ENCODE assay signal across 14 cellular contexts in the genomic region with DNA sequence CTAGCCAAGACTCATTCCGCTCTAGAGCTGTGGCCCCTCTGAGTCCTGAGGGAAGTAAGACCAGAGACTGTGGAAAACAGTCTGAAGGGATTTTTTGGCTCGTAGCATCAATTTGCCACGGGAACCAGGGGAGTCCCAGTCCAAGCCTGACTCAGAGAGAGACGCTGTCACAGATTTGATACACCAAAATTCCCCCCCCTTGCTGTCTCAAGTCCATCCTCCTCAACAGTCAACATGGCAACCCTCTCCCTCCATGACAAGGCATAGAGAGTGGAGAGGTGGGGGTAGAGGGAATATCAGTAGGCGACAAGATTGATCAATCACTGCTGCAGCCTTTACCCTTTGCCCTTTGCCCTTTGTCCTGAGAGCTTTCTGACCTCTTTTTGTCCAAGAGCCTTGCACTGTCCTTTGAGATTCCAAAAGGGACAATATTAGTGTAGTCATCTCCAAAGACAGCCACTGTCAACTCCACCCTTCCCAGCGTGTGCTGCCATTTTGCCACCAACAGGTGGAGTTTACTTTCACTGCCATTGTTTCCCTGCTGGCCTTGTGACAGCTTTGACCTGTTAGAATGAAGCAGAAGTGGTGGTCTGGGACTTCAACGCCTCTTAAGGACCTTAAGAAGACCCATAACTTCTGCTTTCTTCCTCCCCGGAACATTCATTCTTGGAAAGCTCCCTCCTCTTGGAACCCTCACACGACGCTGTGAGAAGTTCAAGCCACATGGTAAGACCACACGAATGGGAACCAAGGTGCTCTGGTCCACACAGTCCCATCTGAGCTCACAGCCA. TPM values are rescaled to one million over a fixed set of nuclear protein-coding genes. Genes with fewer than 3 reads are reported as not detected.
DNase-seq lines count a peak whose midpoint lies in the region; ATAC-seq, FAIRE-seq and TF ChIP-seq lines count a peak whose summit lies in the region.
"Had no signal": no experiment of that assay in that cellular context is flagged by ENCODE, and none has a peak within 500 bp of the region (broad histone marks: within the 10 kb centered on the region; RNA-seq: fewer than 3 reads in every experiment).

No MANE protein-coding gene starts in this region.

- no peak overlapping the region for H2BK15ac ChIP-seq in H9 (ENCODE audit: low read depth, low read length)

- H3K4me1 Mint-ChIP-seq in H9 (peaks cover 25 to 29% of the 10 kb centered on the region in 2 experiments), nephron progenitor cell (peaks cover 54% of the 10 kb centered on the region)

- no peak overlapping the region for H3K4me2 ChIP-seq in H9 (ENCODE audit: insufficient read depth, insufficient read length, low read length)
- H3K4me2 ChIP-seq in GM12878 (ENCODE audit: control insufficient read depth, insufficient read depth), result peak overlapping the region; percentile 40

- H3K27ac Mint-ChIP-seq in H9 (no peak overlapping the region), nephron progenitor cell (no peak overlapping the region)

- H4K20me1 ChIP-seq in H9 (ENCODE audit: control insufficient read depth, insufficient read depth, insufficient read length) (no peaks in the 10 kb centered on the region), GM12878 (ENCODE audit: control insufficient read depth, insufficient read depth) (no peaks in the 10 kb centered on the region; the same call in none of the 2 replicates)

- H3K4me3 Mint-ChIP-seq in H9 (no peak overlapping the region), nephron progenitor cell (no peak overlapping the region)

- H3K27ac ChIP-seq in H9 (ENCODE audit: insufficient read length, low read depth, low read length), result no peak overlapping the region
- peak overlapping the region; percentile 31; the same call in 1 of the 2 replicates for H3K27ac ChIP-seq in GM12878 (ENCODE audit: control insufficient read depth, insufficient read depth)
- H3K27ac ChIP-seq: uterus had no signal

- no peak for TF ChIP-seq EP300 in GM12878 (IDR thresholded peaks at IDR 0.05; ENCODE audit: borderline replicate concordance in 1 of 2, control insufficient read depth in 1 of 2, low read depth in 2 of 2, low read length in 2 of 2)

- no peak overlapping the region for H3K18ac ChIP-seq in H9 (ENCODE audit: insufficient read length, low read depth, low read length)

- H3K9me3 ChIP-seq in H9 (ENCODE audit: control insufficient read depth, low read depth, low read length), result no peaks in the 10 kb centered on the region
- no peaks in the 10 kb centered on the region for H3K9me3 ChIP-seq in GM12878 (replicated peaks; ENCODE audit: control insufficient read depth, insufficient read depth, low read length)
- H3K9me3 ChIP-seq: uterus had no signal

- H3K27me3 ChIP-seq in H9 (ENCODE audit: insufficient read depth, low read length) (no peaks in the 10 kb centered on the region), GM12878 (replicated peaks in 1 of 2; ENCODE audit: control insufficient read depth in 2 of 2, insufficient read depth in 2 of 2, low read length in 1 of 2) (no peaks in the 10 kb centered on the region)
- H3K27me3 ChIP-seq: uterus had no signal

- no peak overlapping the region for H2BK20ac ChIP-seq in H9 (ENCODE audit: low read depth, low read length, poor library complexity, severe bottlenecking)

- in situ Hi-C loops in GM12878 (cut with MboI), result no loop called here

- TF ChIP-seq POLR2A in GM12878 (IDR thresholded peaks at IDR 0.05; ENCODE audit: low read depth, low read length), result peak; percentile 26; the same call in 1 of the 2 replicates

- H3K9ac ChIP-seq in H9 (ENCODE audit: extremely low read depth, insufficient read length, low read length) (no peak overlapping the region), GM12878 (ENCODE audit: control insufficient read depth, insufficient read depth, low read length) (no peak overlapping the region)

- no TSS peak for BruUV-seq in GM12878 (replicated peaks; lab: Mats Ljungman, UMichigan)

- no peaks in the 10 kb centered on the region for H3K23me2 ChIP-seq in H9 (ENCODE audit: insufficient read length, low read depth, low read length, poor library complexity, severe bottlenecking)

- SMC1A ChIA-PET in GM12878 (lab: Charles Lee; ENCODE audit: uncharacterized antibody, unreplicated experiment), result interaction anchor here (0.7 to 2.8 kb wide), 8 partner anchors 9 to 251 kb away, joined by 3 to 14 read pairs (median 4); partner anchors contain the start of gene CD6

- no peak overlapping the region for H2BK5ac ChIP-seq in H9 (ENCODE audit: insufficient read length, low read length)

- H3K9me3 Mint-ChIP-seq in H9, result no peaks in the 10 kb centered on the region; a peak in 1 of 5 replicates
- no peaks in the 10 kb centered on the region for H3K9me3 Mint-ChIP-seq in nephron progenitor cell

- CTCF ChIA-PET in GM12878 (lab: Yijun Ruan, JAX), result interaction anchor here (0.7 to 2.8 kb wide), 13 partner anchors 9 to 243 kb away, joined by 3 to 20 read pairs (median 4); partner anchors contain the start of genes CD6 and TMEM109

- no peak overlapping the region for H3T11ph ChIP-seq in H9 (ENCODE audit: low read length)

- no peak overlapping the region for H2BK120ac ChIP-seq in H9 (ENCODE audit: low read depth, low read length, poor library complexity, severe bottlenecking)

- POLR2A ChIA-PET in GM12878 (lab: Charles Lee), result no interaction called here

- no peaks in the 10 kb centered on the region for H3K4me1 ChIP-seq in H9 (ENCODE audit: insufficient read depth, low read length)
- peaks cover 20% of the 10 kb centered on the region for H3K4me1 ChIP-seq in GM12878 (ENCODE audit: control insufficient read depth, insufficient read depth, low read length)
- H3K4me1 ChIP-seq: uterus had no signal

- H2AK5ac ChIP-seq in H9 (ENCODE audit: insufficient read length, low read length), result no peak overlapping the region

- H3K56ac ChIP-seq in H9 (ENCODE audit: insufficient read length, low read depth, low read length), result no peak overlapping the region

- DNase-seq in NCI-H748 (lab: John Stamatoyannopoulos, UW; ENCODE audit: unreplicated experiment) (peak; percentile 10), NCI-H748 treated with DMSO at 0.1 percent for 48 hours (lab: John Stamatoyannopoulos, UW) (no peak), H9 (no peak), GM12878 (ENCODE audit: low read depth, low spot score) (no peak), nephron progenitor cell (no peak)
- DNase-seq in activated CD8-positive, alpha-beta memory T cell treated with anti-CD3 and anti-CD28 coated beads, Interleukin-2, amount 50 U/mL, for 48 hours, result no peak
- DNase-seq: ACHN, activated T-cell treated with anti-CD3 and anti-CD28 coated beads for 4 hours, cerebellar nuclear complex, NCI-H2081, uterus had no signal

- H2AFZ ChIP-seq in H9 (ENCODE audit: low read length) (no peak overlapping the region), GM12878 (ENCODE audit: control insufficient read depth, low read depth, low read length) (no peak overlapping the region)

- H3K36me3 Mint-ChIP-seq in H9 (ENCODE audit: insufficient read depth in 1 of 3, low read depth in 3 of 3), result peaks cover 0 to 9% (median 2%) of the 10 kb centered on the region in 3 experiments; a peak in 4 of 7 replicates
- H3K36me3 Mint-ChIP-seq in nephron progenitor cell (ENCODE audit: low read depth), result peaks cover 8% of the 10 kb centered on the region

- H3K23ac ChIP-seq in H9 (ENCODE audit: insufficient read length, low read depth, low read length), result no peak overlapping the region

- H3K36me3 ChIP-seq in GM12878 (ENCODE audit: control insufficient read depth in 2 of 2, insufficient read depth in 2 of 2, low read length in 1 of 2), result peaks cover 25 to 27% of the 10 kb centered on the region in 2 experiments
- H3K36me3 ChIP-seq: uterus had no signal

- H3K14ac ChIP-seq in H9 (ENCODE audit: insufficient read depth, low read length), result no peak overlapping the region

- H3K79me2 ChIP-seq in H9 (ENCODE audit: insufficient read depth, low read length), result no peaks in the 10 kb centered on the region
- H3K79me2 ChIP-seq in GM12878 (ENCODE audit: control insufficient read depth, insufficient read depth, low read length), result peaks cover 44% of the 10 kb centered on the region

- H4K91ac ChIP-seq in H9 (ENCODE audit: insufficient read length, low read depth, low read length), result no peak overlapping the region

- no CpG with 5 or more reads among the region's 11 CpGs for WGBS in H9 (ENCODE audit: extremely low coverage, insufficient read length, low lambda C conversion rate)
- 67% methylated on average over 11 of the region's 11 CpGs for WGBS in GM12878 (ENCODE audit: insufficient coverage, insufficient replicate concordance, low lambda C conversion rate, missing lambda C conversion rate)

- peaks cover 15% of the 10 kb centered on the region for H3K27me3 Mint-ChIP-seq in H9 (ENCODE audit: low read depth)
- peaks cover 29% of the 10 kb centered on the region for H3K27me3 Mint-ChIP-seq in nephron progenitor cell (ENCODE audit: low read depth, poor library complexity)

- RAD21 ChIA-PET in GM12878 (lab: Charles Lee; ENCODE audit: unreplicated experiment), result interaction anchor here (1.0 to 1.8 kb wide), 5 partner anchors 25 to 117 kb away, joined by 3 to 5 read pairs (median 3); no protein-coding TSS in a partner anchor

- no peak overlapping the region for H4K8ac ChIP-seq in H9 (replicated peaks; ENCODE audit: insufficient read length, low read depth, low read length)

- TF ChIP-seq RAD21 in GM12878 (IDR thresholded peaks at IDR 0.05; ENCODE audit: insufficient read depth, low read depth, low read length), result peak; percentile 45

- peak; percentile 76 for ATAC-seq in GM12878
- no peak for ATAC-seq in GM21723 (IDR thresholded peaks at IDR 0.05; ENCODE audit: unreplicated experiment)
- no peak for ATAC-seq in GM19035 (IDR thresholded peaks at IDR 0.05; ENCODE audit: unreplicated experiment)

- no peak overlapping the region for H3K4ac ChIP-seq in H9 (ENCODE audit: low read depth, low read length)

- no peak for FAIRE-seq in GM12878 (lab: Jason Lieb, UNC)
- FAIRE-seq: GM12891 had no signal

- H4K5ac ChIP-seq in H9 (ENCODE audit: insufficient read length, low read depth, low read length), result no peak overlapping the region

- H3K79me1 ChIP-seq in H9 (ENCODE audit: insufficient read depth, low read depth, low read length, poor library complexity, severe bottlenecking), result no peaks in the 10 kb centered on the region

- TF ChIP-seq CTCF in H9 (conservative IDR thresholded peaks at IDR 0.05) (peak; percentile 61), GM12878 (IDR thresholded peaks at IDR 0.05 in 2 of 3, conservative IDR thresholded peaks at IDR 0.05 in 1 of 3; ENCODE audit: control insufficient read depth in 2 of 3, extremely low read depth in 1 of 3, insufficient read depth in 1 of 3, low read depth in 3 of 3, low read length in 3 of 3) (peak in 2 of 3 experiments; percentile 39 to 48; a peak in 4 of 6 replicates), nephron progenitor cell (IDR thresholded peaks at IDR 0.05) (peak; percentile 26)

- intact Hi-C loops in GM12878 (cut with micrococcal nuclease; ENCODE audit: unreplicated experiment), result no loop called here

- no peak overlapping the region for H2BK12ac ChIP-seq in H9 (ENCODE audit: insufficient read length, low read depth, low read length)

- 0 out of 2 replicates have a peak overlapping the region, but pooled peaks have one; percentile 8 for H3K4me3 ChIP-seq in GM12878
- H3K4me3 ChIP-seq: uterus had no signal

RNA-seq across cellular contexts. Expression of gene SLC15A3, which starts 7.3 kb away (rescaled TPM):
- total RNA-seq in H9 (2021) (7.0 and 8.1 TPM in 2 replicates), GM12878 (2014; rRNA removed) (71.3 and 83.5 TPM in 2 replicates), GM12878 (2014; rRNA removed; fragmentation: Illumina TruSeq; extraction: Trizol) (51.5 and 56.3 TPM in 2 replicates), GM12878 (2021) (93.3 and 102 TPM in 2 replicates)
- total RNA-seq in GM12878 (2013; cell fraction: nucleolus; rRNA removed), result 203 and 205 TPM in 2 replicates
- 36.2 TPM for polyA plus RNA-seq in GM12878 (2011; ENCODE audit: low read depth)
- polyA plus RNA-seq in GM12878 (2011; rRNA removed) (18.2 and 44.9 TPM in 2 replicates), GM12878 (2014; fragmentation: Illumina TruSeq; extraction: Trizol) (11.7 and 54.8 TPM in 2 replicates), GM12878 (2014; fragmentation: Nextera tagmentation; extraction: Ambion mirVana) (10 to 100 TPM; 17.7 to 55.4 TPM), GM12878 (2014; rRNA removed) (71.9 and 83.8 TPM in 2 replicates), GM12878 (2016; fragmentation: Nextera tagmentation; extraction: Ambion mirVana) (10 to 100 TPM; 53.4 to 57.7 TPM)
- 55.8 and 65.2 TPM in 2 replicates for polyA plus RNA-seq in GM12878 (2011; cell fraction: cytosol; rRNA removed)
- 80.5 and 92.2 TPM in 2 replicates for polyA plus RNA-seq in GM12878 (2011; cell fraction: nucleus; rRNA removed)
- polyA plus RNA-seq in GM12878 (2012), result 90.2 and 104 TPM in 2 replicates
- polyA minus RNA-seq in GM12878 (2011; rRNA and poly(A)+ RNA removed), result 99.9 and 126 TPM in 2 replicates
- polyA minus RNA-seq in GM12878 (2011; cell fraction: cytosol; rRNA and poly(A)+ RNA removed), result 50.8 and 65.5 TPM in 2 replicates
- polyA minus RNA-seq in GM12878 (2011; cell fraction: nucleus; rRNA and poly(A)+ RNA removed), result 57.2 and 89.6 TPM in 2 replicates

RNA-seq across cellular contexts. Expression of gene TMEM132A, which starts 20.4 kb away (rescaled TPM):
- total RNA-seq in H9 (2021) (84.5 and 95.5 TPM in 2 replicates), GM12878 (2014; rRNA removed) (6.4 and 14.1 TPM in 2 replicates), GM12878 (2014; rRNA removed; fragmentation: Illumina TruSeq; extraction: Trizol) (4.1 and 5.6 TPM in 2 replicates), GM12878 (2021) (16.0 and 25.0 TPM in 2 replicates)
- total RNA-seq in GM12878 (2013; cell fraction: nucleolus; rRNA removed), result 7.0 and 7.3 TPM in 2 replicates
- polyA plus RNA-seq in GM12878 (2011; ENCODE audit: low read depth), result 2.7 TPM
- polyA plus RNA-seq in GM12878 (2011; rRNA removed) (0.56 and 0.78 TPM in 2 replicates), GM12878 (2014; fragmentation: Illumina TruSeq; extraction: Trizol) (1.5 and 1.7 TPM in 2 replicates), GM12878 (2014; fragmentation: Nextera tagmentation; extraction: Ambion mirVana) (under 1 TPM; 0.16 to 0.79 TPM), GM12878 (2014; rRNA removed) (9.9 and 14.6 TPM in 2 replicates), GM12878 (2016; fragmentation: Nextera tagmentation; extraction: Ambion mirVana) (1 to 10 TPM; 3.4 to 5.2 TPM)
- polyA plus RNA-seq in GM12878 (2011; cell fraction: cytosol; rRNA removed), result 0.64 and 1.3 TPM in 2 replicates
- polyA plus RNA-seq in GM12878 (2011; cell fraction: nucleus; rRNA removed), result 16.2 and 17.6 TPM in 2 replicates
- polyA plus RNA-seq in GM12878 (2012), result 4.8 and 9.3 TPM in 2 replicates
- 0.22 and 3.0 TPM in 2 replicates for polyA minus RNA-seq in GM12878 (2011; rRNA and poly(A)+ RNA removed)
- polyA minus RNA-seq in GM12878 (2011; cell fraction: cytosol; rRNA and poly(A)+ RNA removed), result 2.8 and 5.9 TPM in 2 replicates
- polyA minus RNA-seq in GM12878 (2011; cell fraction: nucleus; rRNA and poly(A)+ RNA removed), result 4.1 and 4.7 TPM in 2 replicates

RNA-seq across cellular contexts. Expression of gene CD6, which starts 26.8 kb away (rescaled TPM):
- total RNA-seq in H9 (2021) (not detected in 2 replicates), GM12878 (2014; rRNA removed) (6.4 and 7.3 TPM in 2 replicates), GM12878 (2014; rRNA removed; fragmentation: Illumina TruSeq; extraction: Trizol) (3.1 and 3.3 TPM in 2 replicates), GM12878 (2021) (11.2 and 17.6 TPM in 2 replicates)
- total RNA-seq in GM12878 (2013; cell fraction: nucleolus; rRNA removed), result 0.61 and 2.5 TPM in 2 replicates
- polyA plus RNA-seq in GM12878 (2011; ENCODE audit: low read depth), result 0.34 TPM
- polyA plus RNA-seq in GM12878 (2011; rRNA removed) (0.37 and 0.45 TPM in 2 replicates), GM12878 (2014; fragmentation: Illumina TruSeq; extraction: Trizol) (5.1 and 6.6 TPM in 2 replicates), GM12878 (2014; fragmentation: Nextera tagmentation; extraction: Ambion mirVana) (1 to 10 TPM in 1 of 2 experiments, under 1 TPM in 1; 0.93 to 1.8 TPM), GM12878 (2014; rRNA removed) (5.9 and 6.8 TPM in 2 replicates), GM12878 (2016; fragmentation: Nextera tagmentation; extraction: Ambion mirVana) (1 to 10 TPM; 6.8 to 7.2 TPM)
- polyA plus RNA-seq in GM12878 (2011; cell fraction: cytosol; rRNA removed), result 0.60 and 0.67 TPM in 2 replicates
- polyA plus RNA-seq in GM12878 (2011; cell fraction: nucleus; rRNA removed), result 2.1 and 2.6 TPM in 2 replicates
- polyA plus RNA-seq in GM12878 (2012), result 1.4 and 1.7 TPM in 2 replicates
- 0.15 and 0.41 TPM in 2 replicates for polyA minus RNA-seq in GM12878 (2011; rRNA and poly(A)+ RNA removed)
- polyA minus RNA-seq in GM12878 (2011; cell fraction: cytosol; rRNA and poly(A)+ RNA removed), result 0.40 and 0.73 TPM in 2 replicates
- polyA minus RNA-seq in GM12878 (2011; cell fraction: nucleus; rRNA and poly(A)+ RNA removed), result 0.48 and 0.96 TPM in 2 replicates

RNA-seq across cellular contexts. Expression of gene TMEM109, which starts 30.7 kb away (rescaled TPM):
- total RNA-seq in H9 (2021), result 36.4 and 38.0 TPM in 2 replicates
- 19.0 and 20.8 TPM in 2 replicates for total RNA-seq in GM12878 (2013; cell fraction: nucleolus; rRNA removed)
- total RNA-seq in GM12878 (2014; rRNA removed), result 62.8 and 66.8 TPM in 2 replicates
- 38.3 and 43.3 TPM in 2 replicates for total RNA-seq in GM12878 (2014; rRNA removed; fragmentation: Illumina TruSeq; extraction: Trizol)
- total RNA-seq in GM12878 (2021), result 124 and 128 TPM in 2 replicates
- polyA plus RNA-seq in GM12878 (2011; ENCODE audit: low read depth), result 52.2 TPM
- polyA plus RNA-seq in GM12878 (2011; rRNA removed), result 8.1 and 25.7 TPM in 2 replicates
- polyA plus RNA-seq in GM12878 (2011; cell fraction: cytosol; rRNA removed), result 37.4 and 37.6 TPM in 2 replicates
- 18.8 and 25.3 TPM in 2 replicates for polyA plus RNA-seq in GM12878 (2011; cell fraction: nucleus; rRNA removed)
- 42.7 and 46.8 TPM in 2 replicates for polyA plus RNA-seq in GM12878 (2012)
- 73.9 and 115 TPM in 2 replicates for polyA plus RNA-seq in GM12878 (2014; fragmentation: Illumina TruSeq; extraction: Trizol)
- 10 to 100 TPM; 21.9 to 52.9 TPM for polyA plus RNA-seq in GM12878 (2014; fragmentation: Nextera tagmentation; extraction: Ambion mirVana)
- 104 and 117 TPM in 2 replicates for polyA plus RNA-seq in GM12878 (2014; rRNA removed)
- polyA plus RNA-seq in GM12878 (2016; fragmentation: Nextera tagmentation; extraction: Ambion mirVana), result 100 to 1,000 TPM; 179 to 199 TPM
- polyA minus RNA-seq in GM12878 (2011; rRNA and poly(A)+ RNA removed), result 15.6 and 17.1 TPM in 2 replicates
- 8.0 and 8.4 TPM in 2 replicates for polyA minus RNA-seq in GM12878 (2011; cell fraction: cytosol; rRNA and poly(A)+ RNA removed)
- 4.8 and 7.1 TPM in 2 replicates for polyA minus RNA-seq in GM12878 (2011; cell fraction: nucleus; rRNA and poly(A)+ RNA removed)

RNA-seq across cellular contexts. Expression of gene PRPF19, which starts 38.3 kb away (rescaled TPM):
- total RNA-seq in H9 (2021) (130 and 132 TPM in 2 replicates), GM12878 (2014; rRNA removed) (95.6 and 109 TPM in 2 replicates), GM12878 (2014; rRNA removed; fragmentation: Illumina TruSeq; extraction: Trizol) (48.7 and 53.1 TPM in 2 replicates), GM12878 (2021) (165 and 170 TPM in 2 replicates)
- 51.1 and 62.0 TPM in 2 replicates for total RNA-seq in GM12878 (2013; cell fraction: nucleolus; rRNA removed)
- polyA plus RNA-seq in GM12878 (2011; ENCODE audit: low read depth), result 57.2 TPM
- polyA plus RNA-seq in GM12878 (2011; rRNA removed) (12.9 and 25.6 TPM in 2 replicates), GM12878 (2014; fragmentation: Illumina TruSeq; extraction: Trizol) (109 and 151 TPM in 2 replicates), GM12878 (2014; fragmentation: Nextera tagmentation; extraction: Ambion mirVana) (10 to 100 TPM in 1 of 2 experiments, 1 to 10 TPM in 1; 8.7 to 27.7 TPM), GM12878 (2014; rRNA removed) (74.4 and 88.5 TPM in 2 replicates), GM12878 (2016; fragmentation: Nextera tagmentation; extraction: Ambion mirVana) (10 to 100 TPM; 59.8 to 62.9 TPM)
- 44.9 and 48.1 TPM in 2 replicates for polyA plus RNA-seq in GM12878 (2011; cell fraction: cytosol; rRNA removed)
- polyA plus RNA-seq in GM12878 (2011; cell fraction: nucleus; rRNA removed), result 51.8 and 78.3 TPM in 2 replicates
- polyA plus RNA-seq in GM12878 (2012), result 81.7 and 107 TPM in 2 replicates
- 20.9 and 45.0 TPM in 2 replicates for polyA minus RNA-seq in GM12878 (2011; rRNA and poly(A)+ RNA removed)
- polyA minus RNA-seq in GM12878 (2011; cell fraction: cytosol; rRNA and poly(A)+ RNA removed), result 31.7 and 35.9 TPM in 2 replicates
- polyA minus RNA-seq in GM12878 (2011; cell fraction: nucleus; rRNA and poly(A)+ RNA removed), result 34.9 and 61.6 TPM in 2 replicates
